ENCODE assay signal across 8 cellular contexts in the genomic region with DNA sequence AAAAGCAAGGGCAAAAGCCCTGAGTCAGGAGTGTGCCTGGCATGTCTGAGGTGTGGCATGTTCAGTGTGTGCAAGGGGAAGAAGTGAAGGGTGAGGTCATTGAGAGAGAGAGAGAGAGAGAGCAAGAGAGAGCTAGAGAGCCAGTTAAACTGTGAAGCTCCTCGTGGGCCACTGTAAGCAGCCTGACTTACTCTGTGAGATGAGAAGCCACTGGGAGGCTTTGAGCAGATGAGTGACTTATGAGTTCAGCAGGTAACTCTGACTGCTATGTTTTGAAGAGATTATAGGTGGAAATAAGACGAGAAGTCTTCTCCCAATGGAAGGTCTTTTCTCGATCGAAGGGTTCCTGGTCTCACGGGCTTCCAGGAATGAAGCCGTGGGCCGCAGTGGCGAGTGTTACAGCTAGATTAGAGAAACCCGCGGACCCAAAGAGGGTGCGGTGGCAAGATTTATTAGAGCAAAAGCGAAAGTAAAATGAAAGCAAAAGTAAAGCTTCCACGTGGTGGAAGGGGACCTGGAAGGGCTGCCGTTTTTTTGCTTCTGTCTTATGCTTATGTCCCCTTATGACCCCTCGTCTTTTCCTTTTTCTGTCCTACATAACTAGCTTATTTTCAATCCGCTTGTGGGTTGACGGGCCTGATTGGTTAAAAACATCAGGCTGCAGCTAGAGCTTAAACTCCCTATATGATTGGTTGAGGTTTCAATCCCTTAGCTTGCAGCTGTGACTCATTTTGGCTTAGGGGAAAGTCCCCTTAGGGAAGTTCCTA.
DNase-seq lines count a peak whose midpoint lies in the region; ATAC-seq and TF ChIP-seq lines count a peak whose summit lies in the region.

No MANE protein-coding gene starts in this region.

- H3K27me3 ChIP-seq in SJCRH30: no peaks in the 10 kb centered on the region
- no peaks in the 10 kb centered on the region for H3K27me3 ChIP-seq in suprapubic skin

- H3K27ac ChIP-seq in SJCRH30 (peak overlapping the region; percentile 85), suprapubic skin (peak overlapping the region; percentile 65)

- 52% methylated on average over 17 of the region's 17 CpGs for WGBS in suprapubic skin

- peaks cover 18% of the 10 kb centered on the region for H3K4me1 ChIP-seq in SJCRH30
- H3K4me1 ChIP-seq in suprapubic skin: peaks cover 14% of the 10 kb centered on the region

- H3K36me3 ChIP-seq in SJCRH30: no peaks in the 10 kb centered on the region; the same call in 1 of the 2 replicates
- no peaks in the 10 kb centered on the region for H3K36me3 ChIP-seq in suprapubic skin

- H3K27me3 Mint-ChIP-seq in activated naive CD4-positive, alpha-beta T cell treated with anti-CD3 and anti-CD28 coated beads, Interleukin-2, amount 10 ng/mL, durations not matched to agents 7 days and 5 days: peaks cover 10% of the 10 kb centered on the region
- H3K27me3 Mint-ChIP-seq in mesothelial cell of epicardium (ENCODE audit: low read depth): peaks cover 8% of the 10 kb centered on the region

- no peak overlapping the region for H3K4me3 Mint-ChIP-seq in activated naive CD4-positive, alpha-beta T cell treated with anti-CD3 and anti-CD28 coated beads, Interleukin-2, amount 10 ng/mL, durations not matched to agents 7 days and 5 days
- H3K4me3 Mint-ChIP-seq in mesothelial cell of epicardium: no peak overlapping the region

- ATAC-seq in GM19463 (IDR thresholded peaks at IDR 0.05; ENCODE audit: unreplicated experiment): peak; percentile 76
- ATAC-seq in HG03520 (IDR thresholded peaks at IDR 0.05; ENCODE audit: unreplicated experiment): peak; percentile 80

- peaks cover 4% of the 10 kb centered on the region for H3K9me3 Mint-ChIP-seq in activated naive CD4-positive, alpha-beta T cell treated with anti-CD3 and anti-CD28 coated beads, Interleukin-2, amount 10 ng/mL, durations not matched to agents 7 days and 5 days
- H3K9me3 Mint-ChIP-seq in mesothelial cell of epicardium: peaks cover 4% of the 10 kb centered on the region

- DNase-seq in Caki2 (ENCODE audit: low read depth): peak; percentile 77
- DNase-seq in SJCRH30: peak; percentile 13 to 52
- peak; percentile 61 for DNase-seq in activated naive CD4-positive, alpha-beta T cell treated with anti-CD3 and anti-CD28 coated beads, Interleukin-2, amount 10 ng/mL, durations not matched to agents 7 days and 5 days
- peak; percentile 10 for DNase-seq in mucosa of gallbladder (ENCODE audit: low spot score)
- DNase-seq in suprapubic skin (ENCODE audit: low spot score in 2 of 2): peak in 1 of 2 donors; percentile 55
- DNase-seq in mesothelial cell of epicardium (ENCODE audit: low spot score in 2 of 2, unreplicated experiment in 2 of 2): no peak

- peaks cover 12% of the 10 kb centered on the region for H3K4me1 Mint-ChIP-seq in activated naive CD4-positive, alpha-beta T cell treated with anti-CD3 and anti-CD28 coated beads, Interleukin-2, amount 10 ng/mL, durations not matched to agents 7 days and 5 days
- no peaks in the 10 kb centered on the region for H3K4me1 Mint-ChIP-seq in mesothelial cell of epicardium

- TF ChIP-seq EP300 in suprapubic skin (IDR thresholded peaks at IDR 0.05): no peak

- in situ Hi-C loops in Caki2 (cut with HindIII; ENCODE audit: low pct_unique_long_range_greater_than_20kb, low sequenced_read_pairs): no loop called here

- TF ChIP-seq CTCF in suprapubic skin (IDR thresholded peaks at IDR 0.05) (no peak), mesothelial cell of epicardium (IDR thresholded peaks at IDR 0.05; ENCODE audit: unreplicated experiment) (no peak)

- no peak overlapping the region for H3K27ac Mint-ChIP-seq in activated naive CD4-positive, alpha-beta T cell treated with anti-CD3 and anti-CD28 coated beads, Interleukin-2, amount 10 ng/mL, durations not matched to agents 7 days and 5 days
- H3K27ac Mint-ChIP-seq in mesothelial cell of epicardium: no peak overlapping the region

- H3K36me3 Mint-ChIP-seq in activated naive CD4-positive, alpha-beta T cell treated with anti-CD3 and anti-CD28 coated beads, Interleukin-2, amount 10 ng/mL, durations not matched to agents 7 days and 5 days: no peaks in the 10 kb centered on the region
- H3K36me3 Mint-ChIP-seq in mesothelial cell of epicardium: no peaks in the 10 kb centered on the region

- no peak for TF ChIP-seq POLR2A in suprapubic skin (IDR thresholded peaks at IDR 0.05)

- CTCF ChIA-PET in activated naive CD4-positive, alpha-beta T cell treated with anti-CD3 and anti-CD28 coated beads, Interleukin-2, amount 10 ng/mL, durations not matched to agents 7 days and 5 days (lab: Charles Lee): interaction anchor here (1.1 to 2.5 kb wide), 4 partner anchors 9 to 387 kb away, joined by 3 to 15 read pairs (median 4); a partner anchor contains a TSS

- 0 out of 2 replicates have a peak, but pooled peaks cover 8% of the 10 kb centered on the region for H3K9me3 ChIP-seq in SJCRH30 (replicated peaks)
- no peaks in the 10 kb centered on the region for H3K9me3 ChIP-seq in suprapubic skin

- H3K4me3 ChIP-seq in SJCRH30: peak overlapping the region; percentile 58
- H3K4me3 ChIP-seq in suprapubic skin: peak overlapping the region; percentile 43

Comparison
In these comparisons a context has a peak if more than half of its experiments do, and no peak if none do; other contexts are left out.
1. DNase-seq: peak in Caki2 (single experiment), SJCRH30 (2 of 2), activated naive CD4-positive, alpha-beta T cell treated with anti-CD3 and anti-CD28 coated beads, Interleukin-2, amount 10 ng/mL, durations not matched to agents 7 days and 5 days (single experiment) and mucosa of gallbladder (single experiment); none in mesothelial cell of epicardium (0 of 2).